11 cellular contexts compared by ENCODE assay signal in genomic region chr12:10069099-10069498, GRCh38. TPM values are rescaled to one million over a fixed set of nuclear protein-coding genes. Genes with fewer than 3 reads are reported as not detected.
DNase-seq lines count a peak whose midpoint lies in the region; ATAC-seq and TF ChIP-seq lines count a peak whose summit lies in the region.
"Had no signal": no experiment of that assay in that cellular context is flagged by ENCODE, and none has a peak within 500 bp of the region (broad histone marks: within the 10 kb centered on the region; RNA-seq: fewer than 3 reads in every experiment).

No MANE protein-coding gene starts in this region.

- no peak overlapping the region for H3K23ac ChIP-seq in mesenchymal stem cell (ENCODE audit: low read length in 2 of 2)

- no peak overlapping the region for H3K4me2 ChIP-seq in mesenchymal stem cell (ENCODE audit: low read length, poor library complexity, severe bottlenecking)

- H2BK12ac ChIP-seq in mesenchymal stem cell (ENCODE audit: low read length in 2 of 2), result no peak overlapping the region

- no peak overlapping the region for H2AK5ac ChIP-seq in mesenchymal stem cell (ENCODE audit: low read length, severe bottlenecking)

- H3K4me3 ChIP-seq in AG10803 (ENCODE audit: low read length) (no peak overlapping the region), MG63 (no peak overlapping the region), mesenchymal stem cell (ENCODE audit: insufficient read depth in 1 of 2, low read depth in 1 of 2, low read length in 2 of 2) (no peak overlapping the region)

- no peak overlapping the region for H2AFZ ChIP-seq in mesenchymal stem cell (ENCODE audit: low read depth, low read length)

- WGBS in mesenchymal stem cell, result 19% methylated on average over 3 of the region's 4 CpGs

- no peak overlapping the region for H2BK15ac ChIP-seq in mesenchymal stem cell (ENCODE audit: low read depth, poor library complexity, severe bottlenecking)

- H4K91ac ChIP-seq in mesenchymal stem cell (ENCODE audit: low read length), result no peak overlapping the region

- DNase-seq in AG10803 (ENCODE audit: low read depth) (peak; percentile 64), MG63 (peak; percentile 27), caudate nucleus (lab: John Stamatoyannopoulos, UW) (no peak), mesenchymal stem cell (peak; percentile 83), DMS79 treated with DMSO at 0.1 percent for 48 hours (lab: John Stamatoyannopoulos, UW) (no peak), NCI-H446 (lab: John Stamatoyannopoulos, UW) (no peak)
- DNase-seq: NCI-H526 treated with DMSO at 0.1 percent for 48 hours had no signal

- no peak overlapping the region for H2BK120ac ChIP-seq in mesenchymal stem cell (ENCODE audit: low read depth, low read length)

- H3K4me1 ChIP-seq in mesenchymal stem cell (ENCODE audit: control insufficient read depth, insufficient read depth, low read depth, low read length), result no peaks in the 10 kb centered on the region

- H3K27ac ChIP-seq in caudate nucleus (ENCODE audit: low read depth, low read length), result peak overlapping the region; percentile 33
- H3K27ac ChIP-seq in mesenchymal stem cell (ENCODE audit: low read length, poor library complexity, severe bottlenecking), result no peak overlapping the region
- H3K27ac ChIP-seq: C4-2B had no signal

- no peak overlapping the region for H4K8ac ChIP-seq in mesenchymal stem cell (ENCODE audit: low read length)

- no peak overlapping the region for H2BK5ac ChIP-seq in mesenchymal stem cell (ENCODE audit: low read depth, low read length, poor library complexity, severe bottlenecking)

- H3K18ac ChIP-seq in mesenchymal stem cell (ENCODE audit: low read depth in 1 of 2, low read length in 2 of 2), result no peak overlapping the region

- no peaks in the 10 kb centered on the region for H3K79me1 ChIP-seq in mesenchymal stem cell (replicated peaks; ENCODE audit: low read length, poor library complexity, severe bottlenecking)

- ATAC-seq in HG03565 (IDR thresholded peaks at IDR 0.05; ENCODE audit: unreplicated experiment), result no peak
- ATAC-seq in GM21737 (IDR thresholded peaks at IDR 0.05; ENCODE audit: unreplicated experiment), result no peak
- ATAC-seq: natural killer cell treated with Interleukin-12 subunit alpha and Interleukin-12 subunit beta and Interleukin-15 and Interleukin-18, amount 100 ng/mL, for 72 hours had no signal

- no peak overlapping the region for H3K14ac ChIP-seq in mesenchymal stem cell (ENCODE audit: low read length in 2 of 2)

- TF ChIP-seq CTCF in AG10803 (conservative IDR thresholded peaks at IDR 0.05; ENCODE audit: low read length), result no peak

- H3K9me3 ChIP-seq in MG63 (no peaks in the 10 kb centered on the region), mesenchymal stem cell (ENCODE audit: control insufficient read depth, low read length) (no peaks in the 10 kb centered on the region)

- no peak overlapping the region for H3K4ac ChIP-seq in mesenchymal stem cell (ENCODE audit: low read depth in 1 of 2, low read length in 2 of 2)

- no peak overlapping the region for H3K9ac ChIP-seq in mesenchymal stem cell (ENCODE audit: low read length)

- H3K27me3 ChIP-seq in MG63 (no peaks in the 10 kb centered on the region), mesenchymal stem cell (ENCODE audit: control insufficient read depth in 1 of 2, insufficient read depth in 1 of 2, low read length in 2 of 2) (peaks cover 0 to 4% of the 10 kb centered on the region in 2 experiments)

- H3K36me3 ChIP-seq in MG63 (no peaks in the 10 kb centered on the region), mesenchymal stem cell (ENCODE audit: control insufficient read depth in 1 of 2, insufficient read depth in 2 of 2, low read depth in 1 of 2, low read length in 2 of 2) (no peaks in the 10 kb centered on the region)

RNA-seq across cellular contexts. Expression of gene CLEC1A, which starts 29.7 kb away (rescaled TPM):
- total RNA-seq in MG63 (2014; rRNA removed; shearing (Covaris generic); ENCODE audit: low replicate concordance), result 0.30 TPM in 1 of 2 replicates, not detected in the other
- 0.87 TPM for polyA plus RNA-seq in mesenchymal stem cell (2013, experiment 1 of 2)
- polyA plus RNA-seq in mesenchymal stem cell (2013, experiment 2 of 2), result 0.82 TPM
- total RNA-seq: natural killer cell treated with Interleukin-12 subunit alpha and Interleukin-12 subunit beta and Interleukin-15 and Interleukin-18, amount 100 ng/mL, for 72 hours had no signal

RNA-seq across cellular contexts. Expression of gene CLEC9A, which starts 38.6 kb away (rescaled TPM):
- total RNA-seq in MG63 (2014; rRNA removed; shearing (Covaris generic); ENCODE audit: low replicate concordance), result not detected in 2 replicates
- not detected for polyA plus RNA-seq in mesenchymal stem cell (2013, experiment 1 of 2)
- not detected for polyA plus RNA-seq in mesenchymal stem cell (2013, experiment 2 of 2)
- total RNA-seq: natural killer cell treated with Interleukin-12 subunit alpha and Interleukin-12 subunit beta and Interleukin-15 and Interleukin-18, amount 100 ng/mL, for 72 hours had no signal

RNA-seq across cellular contexts. Expression of gene CLEC12B, which starts 58.7 kb away (rescaled TPM):
- total RNA-seq in MG63 (2014; rRNA removed; shearing (Covaris generic); ENCODE audit: low replicate concordance), result not detected in 2 replicates
- 0.04 TPM for polyA plus RNA-seq in mesenchymal stem cell (2013, experiment 1 of 2)
- polyA plus RNA-seq in mesenchymal stem cell (2013, experiment 2 of 2), result 0.01 TPM

Comparison
In these comparisons a context has a peak if more than half of its experiments do, and no peak if none do; other contexts are left out.
1. DNase-seq: peak in AG10803 (single experiment), MG63 (single experiment) and mesenchymal stem cell (single experiment); none in caudate nucleus (0 of 61), DMS79 treated with DMSO at 0.1 percent for 48 hours (single experiment) and NCI-H446 (0 of 2).